In genomic region chr10:29310463-29310862, GRCh38 we compare ENCODE assay signal across 15 cellular contexts. TPM values are rescaled to one million over a fixed set of nuclear protein-coding genes. Genes with fewer than 3 reads are reported as not detected.
DNase-seq lines count a peak whose midpoint lies in the region; ATAC-seq, FAIRE-seq and TF ChIP-seq lines count a peak whose summit lies in the region.
"Not testable (repeated sequence)": the region's sequence is repeated elsewhere in the genome, so short reads cannot be mapped to it uniquely, and the experiment has no call there.
"Had no signal": no experiment of that assay in that cellular context is flagged by ENCODE, and none has a peak within 500 bp of the region (broad histone marks: within the 10 kb centered on the region; RNA-seq: fewer than 3 reads in every experiment).

No MANE protein-coding gene starts in this region.

- H3K79me1 ChIP-seq in trophoblast cell (ENCODE audit: low read length), result not testable (repeated sequence)

- FAIRE-seq in astrocyte (lab: Jason Lieb, UNC), result not testable (repeated sequence)
- peak; percentile 35 for FAIRE-seq in endothelial cell of umbilical vein (lab: Jason Lieb, UNC)

- BruUV-seq in PC-3 (replicated peaks; lab: Mats Ljungman, UMichigan); endothelial cell of umbilical vein (replicated peaks; lab: Mats Ljungman, UMichigan): not testable (repeated sequence)

- H3K27me3 ChIP-seq in PC-3 (ENCODE audit: low read length); astrocyte (ENCODE audit: insufficient read depth, low read length); endothelial cell of umbilical vein (ENCODE audit: control insufficient read depth in 2 of 2, insufficient read depth in 2 of 2, low read length in 2 of 2); foreskin keratinocyte; trophoblast cell (ENCODE audit: insufficient read depth, low read length): not testable (repeated sequence)

- not testable (repeated sequence) for H3K4me2 ChIP-seq in PC-3 (ENCODE audit: low read length); astrocyte (ENCODE audit: low read length); endothelial cell of umbilical vein (ENCODE audit: insufficient read depth, low read length); trophoblast cell (ENCODE audit: low read length)

- H3K27ac Mint-ChIP-seq in HFFc6 (peak overlapping the region; percentile 71), astrocyte (ENCODE audit: unreplicated experiment) (peak overlapping the region; percentile 64), mesothelial cell of epicardium (peak overlapping the region; percentile 58)

- H3K4me1 ChIP-seq in PC-3 (ENCODE audit: insufficient read depth, low read length), result peaks cover 23% of the 10 kb centered on the region; the same call in 1 of the 2 replicates
- not testable (repeated sequence) for H3K4me1 ChIP-seq in astrocyte (ENCODE audit: insufficient read depth, low read length); endothelial cell of umbilical vein (ENCODE audit: control insufficient read depth, extremely low read depth, insufficient read depth, low read length); foreskin keratinocyte; trophoblast cell (ENCODE audit: control insufficient read depth in 1 of 2, insufficient read depth in 2 of 2, low read length in 2 of 2)

- not testable (repeated sequence) for H2AK5ac ChIP-seq in trophoblast cell (ENCODE audit: low read length)

- not testable (repeated sequence) for H2BK12ac ChIP-seq in trophoblast cell (ENCODE audit: low read length)

- H3K9me3 ChIP-seq in PC-3 (ENCODE audit: low read length); astrocyte (ENCODE audit: insufficient read depth, low read depth, low read length); endothelial cell of umbilical vein (replicated peaks; ENCODE audit: control insufficient read depth, insufficient read depth, low read length); trophoblast cell (ENCODE audit: insufficient read depth, low read depth, low read length): not testable (repeated sequence)

- not testable (repeated sequence) for H3K4ac ChIP-seq in trophoblast cell (ENCODE audit: low read depth, low read length)

- peak overlapping the region; percentile 4 for H4K8ac ChIP-seq in trophoblast cell (ENCODE audit: low read depth, low read length)

- dilution Hi-C loops in endothelial cell of umbilical vein (cut with MboI; ENCODE audit: extremely low pct_ligation_motif_present, low sequenced_read_pairs), result not testable (repeated sequence)

- not testable (repeated sequence) for H3K36me3 ChIP-seq in PC-3 (ENCODE audit: low read depth, low read length); astrocyte (ENCODE audit: insufficient read depth, low read length); endothelial cell of umbilical vein (ENCODE audit: control insufficient read depth in 2 of 2, extremely low read depth in 1 of 2, insufficient read depth in 2 of 2, low read length in 2 of 2); trophoblast cell (ENCODE audit: control insufficient read depth in 1 of 2, insufficient read depth in 2 of 2, low read length in 2 of 2)

- H3K4me3 ChIP-seq in PC-3 (ENCODE audit: low read length); astrocyte (ENCODE audit: insufficient read depth, low read depth, low read length); endothelial cell of umbilical vein (replicated peaks in 1 of 3; ENCODE audit: insufficient read depth in 1 of 3, low read depth in 1 of 3, low read length in 3 of 3); trophoblast cell (ENCODE audit: low read depth, low read length): not testable (repeated sequence)

- H3K9me3 Mint-ChIP-seq in HFFc6; astrocyte (ENCODE audit: unreplicated experiment): not testable (repeated sequence)
- H3K9me3 Mint-ChIP-seq in mesothelial cell of epicardium, result peaks cover 16% of the 10 kb centered on the region

- H3K9me1 ChIP-seq in endothelial cell of umbilical vein (replicated peaks; ENCODE audit: control insufficient read depth, extremely low read depth, insufficient read depth, low read length), result not testable (repeated sequence)

- H2BK120ac ChIP-seq in trophoblast cell (ENCODE audit: insufficient read depth, low read length, poor library complexity), result not testable (repeated sequence)

- not testable (repeated sequence) for TF ChIP-seq CTCF in HFFc6 (IDR thresholded peaks at IDR 0.05); PC-3 (conservative IDR thresholded peaks at IDR 0.05; ENCODE audit: low read depth, low read length); astrocyte (IDR thresholded peaks at IDR 0.05; ENCODE audit: insufficient read depth, low read depth, low read length); endothelial cell of umbilical vein (IDR thresholded peaks at IDR 0.05; ENCODE audit: extremely low read depth in 1 of 2, insufficient read depth in 1 of 2, low read depth in 1 of 2, low read length in 2 of 2); foreskin keratinocyte (conservative IDR thresholded peaks at IDR 0.05); mesothelial cell of epicardium (IDR thresholded peaks at IDR 0.05; ENCODE audit: unreplicated experiment)

- H3K4me3 Mint-ChIP-seq in HFFc6; astrocyte (ENCODE audit: unreplicated experiment); mesothelial cell of epicardium: not testable (repeated sequence)

- intact Hi-C loops in PC-3 (cut with micrococcal nuclease); endothelial cell of umbilical vein (cut with micrococcal nuclease): not testable (repeated sequence)

- not testable (repeated sequence) for H3K79me2 ChIP-seq in PC-3 (ENCODE audit: low read length); astrocyte (ENCODE audit: insufficient read depth, low read length); endothelial cell of umbilical vein (ENCODE audit: control insufficient read depth, insufficient read depth, low read length); trophoblast cell (ENCODE audit: control insufficient read depth, insufficient read depth, low read length, poor library complexity)

- no CpG with 5 or more reads among the region's 7 CpGs for WGBS in trophoblast cell (ENCODE audit: extremely low coverage, insufficient coverage, insufficient read length)

- H3K27ac ChIP-seq in PC-3 (ENCODE audit: low read length), result peak overlapping the region; percentile 16; the same call in 1 of the 2 replicates
- H3K27ac ChIP-seq in astrocyte (ENCODE audit: low read depth, low read length); endothelial cell of umbilical vein (ENCODE audit: insufficient read depth, low read depth, low read length); foreskin keratinocyte; trophoblast cell (ENCODE audit: low read depth, low read length): not testable (repeated sequence)

- H3K27me3 Mint-ChIP-seq in HFFc6 (ENCODE audit: insufficient read depth); astrocyte (ENCODE audit: low read depth, unreplicated experiment); mesothelial cell of epicardium (ENCODE audit: low read depth): not testable (repeated sequence)

- not testable (repeated sequence) for H3K9ac ChIP-seq in PC-3 (ENCODE audit: low read length); astrocyte (ENCODE audit: low read length); endothelial cell of umbilical vein (replicated peaks; ENCODE audit: extremely low read depth, insufficient read depth, low read length); trophoblast cell (ENCODE audit: low read length)

- H2AFZ ChIP-seq in PC-3 (ENCODE audit: low read length) (peak overlapping the region; percentile 50), astrocyte (ENCODE audit: low read depth, low read length) (peak overlapping the region; percentile 17)
- not testable (repeated sequence) for H2AFZ ChIP-seq in endothelial cell of umbilical vein (ENCODE audit: low read depth, low read length); trophoblast cell (ENCODE audit: insufficient read depth, low read length, poor library complexity)

- not testable (repeated sequence) for TF ChIP-seq POLR2A in endothelial cell of umbilical vein (IDR thresholded peaks at IDR 0.05; ENCODE audit: low read depth, low read length)

- H3K9me2 ChIP-seq in PC-3 (replicated peaks; ENCODE audit: low read length), result not testable (repeated sequence)

- H3K14ac ChIP-seq in trophoblast cell (ENCODE audit: low read length), result not testable (repeated sequence)

- H4K20me1 ChIP-seq in PC-3 (ENCODE audit: low read length); astrocyte (ENCODE audit: insufficient read depth, low read length); endothelial cell of umbilical vein (replicated peaks; ENCODE audit: control insufficient read depth, extremely low read depth, insufficient read depth, low read length): not testable (repeated sequence)

- peak overlapping the region; percentile 36 for H4K91ac ChIP-seq in trophoblast cell (ENCODE audit: low read depth, low read length)

- not testable (repeated sequence) for H3K18ac ChIP-seq in trophoblast cell (ENCODE audit: low read length)

- H4K12ac ChIP-seq in trophoblast cell (ENCODE audit: low read depth, low read length), result not testable (repeated sequence)

- H3K36me3 Mint-ChIP-seq in HFFc6 (ENCODE audit: low read depth); astrocyte (ENCODE audit: low read depth, unreplicated experiment); mesothelial cell of epicardium: not testable (repeated sequence)

- POLR2A ChIA-PET in PC-3 (lab: Charles Lee; ENCODE audit: unreplicated experiment), result interaction anchor here (0.7 kb wide), 1 partner anchor 760 kb away, joined by 3 read pairs; no protein-coding TSS in a partner anchor
- POLR2A ChIA-PET in endothelial cell of umbilical vein (lab: Charles Lee), result not testable (repeated sequence)

- DNase-seq in EH (ENCODE audit: low read depth) (peak; percentile 47), PC-3 (peak; percentile 43), foreskin keratinocyte (peak in 1 of 2 donors; percentile 3)
- DNase-seq in HFFc6; astrocyte (ENCODE audit: low read depth); endothelial cell of umbilical vein (ENCODE audit: low read depth, low spot score); mesothelial cell of epicardium (ENCODE audit: low spot score in 2 of 2, unreplicated experiment in 2 of 2); trophoblast cell: not testable (repeated sequence)

- H3F3A ChIP-seq in PC-3 (ENCODE audit: low read length, unreplicated experiment), result not testable (repeated sequence)

- CTCF ChIA-PET in PC-3 (lab: Charles Lee); endothelial cell of umbilical vein (lab: Charles Lee): not testable (repeated sequence)

- peak overlapping the region; percentile 14 for H2BK5ac ChIP-seq in trophoblast cell (ENCODE audit: low read depth, low read length, poor library complexity)

- ATAC-seq in PC-3 (peak; percentile 42; the same call in 1 of the 2 replicates), foreskin keratinocyte (peak; percentile 37)

- H3K23ac ChIP-seq in trophoblast cell (ENCODE audit: low read length), result not testable (repeated sequence)

- H3K4me1 Mint-ChIP-seq in HFFc6 (ENCODE audit: low read depth) (peaks cover 23% of the 10 kb centered on the region), mesothelial cell of epicardium (peaks cover 13% of the 10 kb centered on the region)
- not testable (repeated sequence) for H3K4me1 Mint-ChIP-seq in astrocyte (ENCODE audit: low read depth, unreplicated experiment)

RNA-seq across cellular contexts. Expression of gene LYZL1, which starts 21.6 kb away (rescaled TPM):
- not detected for total RNA-seq in HFFc6 (2021; fragmentation: NEBNext Ultra II Directional; extraction: Animal tissue kit (Norgen Biotek cat#: 25700))
- total RNA-seq in PC-3 (2014; rRNA removed) (not detected in 2 replicates), astrocyte (not detected in 2 replicates), endothelial cell of umbilical vein (not detected in 2 replicates), foreskin keratinocyte (not detected in 2 replicates), mesothelial cell of epicardium (not detected in 3 replicates)
- polyA plus RNA-seq in endothelial cell of umbilical vein (not detected in 2 replicates), foreskin keratinocyte (not detected in 2 replicates)
- polyA plus RNA-seq in endothelial cell of umbilical vein (2011; cell fraction: cytosol; rRNA removed), result not detected in 2 replicates
- polyA plus RNA-seq in endothelial cell of umbilical vein (2011; cell fraction: nucleus; rRNA removed), result not detected in 2 replicates
- not detected in 2 replicates for polyA plus RNA-seq in endothelial cell of umbilical vein (2012)
- not detected in 2 replicates for polyA minus RNA-seq in endothelial cell of umbilical vein
- polyA minus RNA-seq in endothelial cell of umbilical vein (2011; cell fraction: cytosol; rRNA and poly(A)+ RNA removed), result not detected
- polyA minus RNA-seq in endothelial cell of umbilical vein (2011; cell fraction: nucleus; rRNA and poly(A)+ RNA removed), result not detected in 2 replicates
- polyA plus RNA-seq in trophoblast cell (2013), result 0.05 and 0.07 TPM in 2 replicates
- total RNA-seq: CD4-positive, alpha-beta memory T cell; H7; HT-29; LHCN-M2; PC-9; Right ventricle myocardium superior; SK-MEL-5 had no signal
- polyA plus RNA-seq: CD4-positive, alpha-beta memory T cell had no signal
